Comparison of ENCODE assay signal across 1 cellular context in the genomic region with DNA sequence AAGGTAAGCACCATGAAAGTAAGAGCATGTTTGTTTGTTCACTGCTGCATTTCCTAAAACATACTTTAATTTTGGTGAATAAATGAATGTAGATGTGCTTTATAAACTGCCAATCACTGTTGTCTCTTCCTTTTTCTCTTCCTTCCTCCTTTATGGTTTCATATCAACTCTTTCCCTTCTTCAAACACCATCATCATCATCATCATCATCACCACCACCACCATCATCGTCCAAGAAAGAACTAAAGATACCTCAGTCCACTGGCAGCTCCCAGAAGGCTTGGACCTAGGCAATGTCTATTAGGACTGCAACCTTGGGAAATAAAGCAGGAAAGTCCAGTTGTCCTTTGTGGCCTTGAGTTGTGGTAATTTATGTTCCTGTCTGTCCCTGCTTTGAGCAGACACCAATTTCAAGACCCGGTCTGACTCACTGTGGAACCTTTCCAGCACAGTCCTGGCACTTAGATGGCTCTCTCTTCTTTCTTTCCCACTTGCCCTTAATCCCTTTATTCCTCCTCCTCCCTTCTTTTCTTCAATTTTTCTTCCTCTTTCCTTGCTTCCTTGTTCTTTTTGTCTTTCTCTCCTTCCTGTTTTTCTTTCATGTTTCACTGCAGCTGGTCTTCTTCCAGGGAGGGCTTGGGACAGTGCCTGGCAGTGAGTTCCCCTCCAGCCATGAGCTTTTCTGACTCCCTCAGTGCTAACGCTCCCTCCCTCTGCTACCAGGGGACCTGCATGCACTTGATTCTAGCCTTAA.
TF ChIP-seq lines count a peak whose summit lies in the region.

No MANE protein-coding gene starts in this region.

TF ChIP-seq in SK-N-SH treated with all-trans-retinoic acid at 6 μM for 48 hours, 23 proteins besides CTCF, POLR2A, EP300 and RAD21 (continued from another document):
- TF ChIP-seq ZNF565 (CRISPR knock-in tag; conservative IDR thresholded peaks at IDR 0.05; ENCODE audit: low read depth): no peak
- no peak for TF ChIP-seq TOX (CRISPR knock-in tag; IDR thresholded peaks at IDR 0.05; ENCODE audit: borderline replicate concordance)
- TF ChIP-seq ESRRG (CRISPR knock-in tag; IDR thresholded peaks at IDR 0.05): no peak
- no peak for TF ChIP-seq ZFP30 (CRISPR knock-in tag; IDR thresholded peaks at IDR 0.05)
- no peak for TF ChIP-seq ZC3H10 (CRISPR knock-in tag; IDR thresholded peaks at IDR 0.05)
TF ChIP-seq in SK-N-SH treated with all-trans-retinoic acid at 6 μM for 48 hours: peak in this region for 0.
